24 cellular contexts compared by ENCODE assay signal in the genomic region with DNA sequence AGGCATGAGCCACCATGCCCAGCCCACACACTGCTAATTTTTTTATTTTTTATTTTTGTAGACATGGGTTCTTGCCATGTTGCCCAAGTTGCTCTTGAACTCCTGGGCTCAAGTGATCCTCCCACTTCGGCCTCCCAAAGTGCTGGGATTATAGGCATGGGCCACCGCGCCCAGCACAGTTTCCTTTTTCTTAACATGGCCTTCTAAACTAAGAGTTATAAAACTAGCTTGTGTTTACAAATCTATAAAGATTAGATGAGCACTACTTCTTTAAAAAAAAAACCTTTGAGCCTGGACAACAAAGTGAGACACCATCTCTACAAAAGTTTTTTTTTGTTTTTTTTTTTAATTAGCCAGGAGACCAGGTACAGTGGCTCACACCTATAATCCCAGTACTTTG.
"Had no signal": no experiment of that assay in that cellular context is flagged by ENCODE, and none has a peak within 500 bp of the region (broad histone marks: within the 10 kb centered on the region; RNA-seq: fewer than 3 reads in every experiment).

No MANE protein-coding gene starts in this region.

- H3K4me1 ChIP-seq: esophagus squamous epithelium, lower lobe of right lung had no signal

- H3K27ac ChIP-seq: coronary artery, dorsolateral prefrontal cortex, epithelial cell of prostate, esophagus squamous epithelium, gastroesophageal sphincter, heart left ventricle, hepatocyte, left lung, lower lobe of right lung had no signal

- H3K4me3 ChIP-seq: coronary artery, dorsolateral prefrontal cortex, esophagus squamous epithelium, gastroesophageal sphincter, heart left ventricle, hepatocyte, left lung, lower lobe of right lung had no signal

- H3K9me3 ChIP-seq: esophagus squamous epithelium, gastroesophageal sphincter, heart left ventricle, left lung, lower lobe of right lung had no signal

- ATAC-seq: effector memory CD8-positive, alpha-beta T cell; esophagus mucosa; gastroesophageal sphincter; left lung; left ventricle myocardium superior; lower lobe of right lung had no signal

- H3K27me3 ChIP-seq: dorsolateral prefrontal cortex, esophagus squamous epithelium, gastroesophageal sphincter, heart left ventricle, hepatocyte, left lung had no signal

- DNase-seq: dermis blood vessel endothelial cell; dorsolateral prefrontal cortex; effector CD8-positive, alpha-beta T cell; effector memory CD8-positive, alpha-beta T cell; endodermal cell; erythroblast; esophagus squamous epithelium; foreskin fibroblast; foreskin melanocyte; heart left ventricle; hypothalamus; immature natural killer cell; islet precursor cell; kidney; kidney glomerular epithelial cell; left lung; left ventricle myocardium superior; lower lobe of right lung; mesenchymal stem cell had no signal
